Comparison of ENCODE assay signal across 8 cellular contexts in genomic region chr7:37353949-37354660, GRCh38.
DNase-seq lines count a peak whose midpoint lies in the region; ATAC-seq and TF ChIP-seq lines count a peak whose summit lies in the region.

No MANE protein-coding gene starts in this region.

- H3K27ac Mint-ChIP-seq in activated naive CD4-positive, alpha-beta T cell treated with anti-CD3 and anti-CD28 coated beads for 36 hours, result peak overlapping the region; percentile 97

- no peak overlapping the region for H3K4me3 ChIP-seq in adrenal gland
- H3K4me3 ChIP-seq in mesenchymal stem cell (ENCODE audit: insufficient read depth in 1 of 2, low read depth in 1 of 2, low read length in 2 of 2), result no peak overlapping the region
- H3K4me3 ChIP-seq in transverse colon, result peak overlapping the region in 1 of 4 donors; percentile 38

- H2BK5ac ChIP-seq in mesenchymal stem cell (ENCODE audit: low read depth, low read length, poor library complexity, severe bottlenecking), result no peak overlapping the region

- H2BK15ac ChIP-seq in mesenchymal stem cell (ENCODE audit: low read depth, poor library complexity, severe bottlenecking), result no peak overlapping the region

- H3K4me3 Mint-ChIP-seq in activated naive CD4-positive, alpha-beta T cell treated with anti-CD3 and anti-CD28 coated beads for 36 hours, result peak overlapping the region; percentile 96

- no peak overlapping the region for H3K14ac ChIP-seq in mesenchymal stem cell (ENCODE audit: low read length in 2 of 2)

- no peak overlapping the region for H4K8ac ChIP-seq in mesenchymal stem cell (ENCODE audit: low read length)

- peaks cover 88% of the 10 kb centered on the region for H3K4me1 Mint-ChIP-seq in activated naive CD4-positive, alpha-beta T cell treated with anti-CD3 and anti-CD28 coated beads for 36 hours (ENCODE audit: low read depth)

- H3K9me3 ChIP-seq in adrenal gland (replicated peaks in 1 of 3) (no peaks in the 10 kb centered on the region), mesenchymal stem cell (ENCODE audit: control insufficient read depth, low read length) (no peaks in the 10 kb centered on the region), transverse colon (no peaks in the 10 kb centered on the region)

- H2AK5ac ChIP-seq in mesenchymal stem cell (ENCODE audit: low read length, severe bottlenecking), result no peak overlapping the region

- H2BK12ac ChIP-seq in mesenchymal stem cell (ENCODE audit: low read length in 2 of 2), result no peak overlapping the region

- H2BK120ac ChIP-seq in mesenchymal stem cell (ENCODE audit: low read depth, low read length), result no peak overlapping the region

- CTCF ChIA-PET in activated naive CD4-positive, alpha-beta T cell treated with anti-CD3 and anti-CD28 coated beads for 36 hours (lab: Charles Lee), result interaction anchor here (0.6 to 4.9 kb wide), 32 partner anchors 8 to 575 kb away, joined by 3 to 34 read pairs (median 5); partner anchors contain the start of gene ELMO1

- ATAC-seq in HG02642 (IDR thresholded peaks at IDR 0.05; ENCODE audit: poor library complexity, unreplicated experiment), result no peak

- H4K91ac ChIP-seq in mesenchymal stem cell (ENCODE audit: low read length), result no peak overlapping the region

- WGBS in adrenal gland, 4 donors, result 59 to 82% (median 76%) methylated on average over 5 of the region's 5 CpGs
- WGBS in mesenchymal stem cell, result 87% methylated on average over 5 of the region's 5 CpGs
- WGBS in transverse colon (ENCODE audit: low coverage in 1 of 2), 2 donors, result 80 to 84% methylated on average over 5 of the region's 5 CpGs

- H3K36me3 Mint-ChIP-seq in activated naive CD4-positive, alpha-beta T cell treated with anti-CD3 and anti-CD28 coated beads for 36 hours (ENCODE audit: low read depth), result peaks cover 28% of the 10 kb centered on the region

- H3K18ac ChIP-seq in mesenchymal stem cell (ENCODE audit: low read depth in 1 of 2, low read length in 2 of 2), result no peak overlapping the region

- intact Hi-C loops in activated naive CD4-positive, alpha-beta T cell treated with anti-CD3 and anti-CD28 coated beads for 36 hours (cut with micrococcal nuclease), result loop anchor here (1.0 to 10.0 kb wide), 18 partner anchors 12 to 1659 kb away; partner anchors contain the start of genes AOAH, HERPUD2, SEPTIN7 and STARD3NL
- intact Hi-C loops in adrenal gland (cut with DNase I) (no loop called here), transverse colon (cut with DNase I; ENCODE audit: low total_unique reads) (no loop called here), head of caudate nucleus (cut with DNase I) (no loop called here)

- no peaks in the 10 kb centered on the region for H3K36me3 ChIP-seq in adrenal gland (replicated peaks in 1 of 2)
- H3K36me3 ChIP-seq in mesenchymal stem cell (ENCODE audit: control insufficient read depth in 1 of 2, insufficient read depth in 2 of 2, low read depth in 1 of 2, low read length in 2 of 2), result no peaks in the 10 kb centered on the region
- H3K36me3 ChIP-seq in transverse colon, result no peaks in the 10 kb centered on the region

- peak overlapping the region; percentile 65 for H3K9ac ChIP-seq in mesenchymal stem cell (ENCODE audit: low read length)

- in situ Hi-C loops in transverse colon (cut with MboI; ENCODE audit: low pct_ligation_motif_present in 1 of 4, low pct_unique_long_range_greater_than_20kb in 1 of 4, low sequenced_read_pairs in 3 of 4), result no loop called here

- no peak overlapping the region for H3K4ac ChIP-seq in mesenchymal stem cell (ENCODE audit: low read depth in 1 of 2, low read length in 2 of 2)

- no peaks in the 10 kb centered on the region for H3K27me3 ChIP-seq in adrenal gland
- no peaks in the 10 kb centered on the region for H3K27me3 ChIP-seq in mesenchymal stem cell (ENCODE audit: control insufficient read depth in 1 of 2, insufficient read depth in 1 of 2, low read length in 2 of 2)
- no peaks in the 10 kb centered on the region for H3K27me3 ChIP-seq in transverse colon

- H3K4me1 ChIP-seq in adrenal gland (replicated peaks in 1 of 2), result peaks cover 7 to 24% of the 10 kb centered on the region in 2 donors
- no peaks in the 10 kb centered on the region for H3K4me1 ChIP-seq in mesenchymal stem cell (ENCODE audit: control insufficient read depth, insufficient read depth, low read depth, low read length)
- peaks cover 0 to 25% (median 4%) of the 10 kb centered on the region in 4 donors for H3K4me1 ChIP-seq in transverse colon

- no peak for TF ChIP-seq POLR2A in adrenal gland (IDR thresholded peaks at IDR 0.05)
- no peak for TF ChIP-seq POLR2A in transverse colon (IDR thresholded peaks at IDR 0.05)

- H3K27me3 Mint-ChIP-seq in activated naive CD4-positive, alpha-beta T cell treated with anti-CD3 and anti-CD28 coated beads for 36 hours (ENCODE audit: low read depth), result no peaks in the 10 kb centered on the region

- H2AFZ ChIP-seq in mesenchymal stem cell (ENCODE audit: low read depth, low read length), result peak overlapping the region; percentile 14

- no peak overlapping the region for H3K4me2 ChIP-seq in mesenchymal stem cell (ENCODE audit: low read length, poor library complexity, severe bottlenecking)

- H3K27ac ChIP-seq in adrenal gland (peak overlapping the region in 3 of 5 donors; percentile 29 to 79 (median 63)), mesenchymal stem cell (ENCODE audit: low read length, poor library complexity, severe bottlenecking) (no peak overlapping the region), transverse colon (peak overlapping the region; percentile 51 to 70 (median 67))

- TF ChIP-seq CTCF in adrenal gland (IDR thresholded peaks at IDR 0.05) (no peak), transverse colon (IDR thresholded peaks at IDR 0.05) (no peak)

- no peak overlapping the region for H3K23ac ChIP-seq in mesenchymal stem cell (ENCODE audit: low read length in 2 of 2)

- DNase-seq in activated naive CD4-positive, alpha-beta T cell treated with anti-CD3 and anti-CD28 coated beads for 36 hours, result no peak
- no peak for DNase-seq in activated naive CD4-positive, alpha-beta T cell (lab: John Stamatoyannopoulos, UW)
- DNase-seq in adrenal gland (no peak), mesenchymal stem cell (no peak), transverse colon (no peak), NCI-H774 (lab: John Stamatoyannopoulos, UW) (no peak), head of caudate nucleus (no peak)

- no peaks in the 10 kb centered on the region for H3K79me1 ChIP-seq in mesenchymal stem cell (replicated peaks; ENCODE audit: low read length, poor library complexity, severe bottlenecking)

- no peak for TF ChIP-seq EP300 in transverse colon (IDR thresholded peaks at IDR 0.05; ENCODE audit: low read depth)

- H3K9me3 Mint-ChIP-seq in activated naive CD4-positive, alpha-beta T cell treated with anti-CD3 and anti-CD28 coated beads for 36 hours, result no peaks in the 10 kb centered on the region
